16 cellular contexts compared by ENCODE assay signal in the genomic region with DNA sequence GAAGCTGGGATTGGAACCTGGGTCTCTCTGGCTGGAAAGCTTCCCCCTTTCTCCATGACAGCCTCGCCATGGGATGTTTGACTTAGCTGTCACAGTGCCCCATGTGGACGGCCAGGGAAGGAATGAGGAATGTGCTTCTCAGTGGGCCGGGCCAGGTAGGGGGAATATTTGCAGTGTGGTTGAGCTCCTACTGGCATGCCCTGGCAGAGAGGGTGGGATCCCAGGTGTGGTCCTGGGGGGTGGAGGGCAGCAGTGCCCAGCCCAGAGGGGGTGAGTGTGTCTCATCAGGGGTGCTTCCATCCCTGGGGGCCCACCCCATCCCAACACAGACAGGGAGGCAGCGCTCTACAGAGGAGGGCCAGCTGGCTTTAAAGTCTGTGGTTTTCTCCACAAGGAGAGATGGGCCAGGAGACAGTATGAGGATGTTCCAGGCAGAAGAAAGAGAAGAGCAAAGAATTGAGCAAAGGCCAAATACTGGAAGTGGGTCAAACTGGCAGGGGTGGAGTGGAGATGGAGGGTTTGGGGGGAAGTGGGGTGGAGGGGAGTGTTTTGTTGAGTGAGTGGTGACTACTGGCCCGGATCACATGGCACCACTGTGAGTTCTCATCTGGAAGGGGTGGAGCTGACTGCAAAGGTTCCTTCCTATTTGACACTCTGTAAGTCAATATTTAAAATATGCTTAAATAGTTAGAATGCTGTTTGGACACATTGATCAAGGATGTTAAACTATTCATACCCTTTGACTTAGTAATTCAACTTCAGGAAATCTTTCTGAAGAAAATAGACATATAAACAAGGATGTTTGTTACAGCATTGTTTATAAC.
DNase-seq lines count a peak whose midpoint lies in the region; ATAC-seq and TF ChIP-seq lines count a peak whose summit lies in the region.
"Had no signal": no experiment of that assay in that cellular context is flagged by ENCODE, and none has a peak within 500 bp of the region (broad histone marks: within the 10 kb centered on the region; RNA-seq: fewer than 3 reads in every experiment).

No MANE protein-coding gene starts in this region.

- peaks cover 38 to 44% of the 10 kb centered on the region in 2 donors for H3K4me1 ChIP-seq in neuronal stem cell (ENCODE audit: control insufficient read depth in 2 of 2, insufficient read depth in 1 of 2, low read depth in 1 of 2, low read length in 2 of 2)
- no peaks in the 10 kb centered on the region for H3K4me1 ChIP-seq in CD8-positive, alpha-beta memory T cell (ENCODE audit: insufficient read depth, low read length)
- H3K4me1 ChIP-seq: vagina had no signal

- peak overlapping the region; percentile 60 for H2BK15ac ChIP-seq in neuronal stem cell (ENCODE audit: low read length)

- no peak overlapping the region for H4K8ac ChIP-seq in neuronal stem cell (ENCODE audit: low read depth, low read length)

- CTCF ChIA-PET in CD8-positive, alpha-beta memory T cell (lab: Charles Lee): no interaction called here

- no peaks in the 10 kb centered on the region for H3K9me3 ChIP-seq in neuronal stem cell (replicated peaks in 1 of 2; ENCODE audit: control insufficient read depth in 2 of 2, insufficient read depth in 1 of 2, low read depth in 1 of 2, low read length in 2 of 2)
- no peaks in the 10 kb centered on the region for H3K9me3 ChIP-seq in CD8-positive, alpha-beta memory T cell (ENCODE audit: low read length)
- H3K9me3 ChIP-seq: SJCRH30, vagina had no signal

- POLR2A ChIA-PET in CD8-positive, alpha-beta memory T cell (lab: Charles Lee): no interaction called here

- ATAC-seq in GM18867 (IDR thresholded peaks at IDR 0.05; ENCODE audit: unreplicated experiment): no peak
- ATAC-seq: activated T-cell treated with anti-CD3 and anti-CD28 coated beads, Interleukin-2, amount 50 U/mL, for 72 hours; stimulated activated naive B cell treated with anti-CD40 and anti-IgM and Interleukin-4, amounts not matched to agents 10 μg/mL and 1 μg/mL and 100 μg/mL, for 72 hours had no signal

- no peak overlapping the region for H2AFZ ChIP-seq in neuronal stem cell (ENCODE audit: low read length)

- no peaks in the 10 kb centered on the region for H3K27me3 ChIP-seq in neuronal stem cell (ENCODE audit: control insufficient read depth in 3 of 3, insufficient read depth in 3 of 3, low read depth in 1 of 3, low read length in 3 of 3)
- H3K27me3 ChIP-seq in CD8-positive, alpha-beta memory T cell (ENCODE audit: insufficient read depth, low read length, poor library complexity, severe bottlenecking): no peaks in the 10 kb centered on the region
- H3K27me3 ChIP-seq: SJCRH30, vagina had no signal

- H3K14ac ChIP-seq in neuronal stem cell (ENCODE audit: low read length): no peak overlapping the region

- no peak overlapping the region for H4K91ac ChIP-seq in neuronal stem cell (ENCODE audit: low read depth, low read length, poor library complexity)

- DNase-seq in ELF-1 (ENCODE audit: low read depth, low spot score): peak; percentile 65
- DNase-seq in glutamatergic neuron: peak; percentile 30
- DNase-seq in neuronal stem cell (ENCODE audit: low spot score): no peak
- DNase-seq in activated effector memory CD4-positive, alpha-beta T cell treated with Interleukin-2 at 50 U/mL for 16 hours: no peak
- no peak for DNase-seq in CD8-positive, alpha-beta memory T cell
- DNase-seq: activated CD4-positive, alpha-beta T cell treated with anti-CD3 and anti-CD28 coated beads, Interleukin-2, amount 50 U/mL, for 48 hours; activated T-cell treated with anti-CD3 and anti-CD28 coated beads, Interleukin-2, amount 50 U/mL, for 72 hours; central memory CD4-positive, alpha-beta T cell; foreskin melanocyte; GDM1; stimulated activated naive B cell treated with anti-CD40 and anti-IgM and Interleukin-4, amounts not matched to agents 10 μg/mL and 1 μg/mL and 100 μg/mL, for 72 hours had no signal

- no peak overlapping the region for H2BK12ac ChIP-seq in neuronal stem cell (ENCODE audit: low read length)

- no peak overlapping the region for H3K9ac ChIP-seq in neuronal stem cell (ENCODE audit: low read depth, low read length, poor library complexity)

- no peak overlapping the region for H3K4ac ChIP-seq in neuronal stem cell (ENCODE audit: low read length)

- H3K23ac ChIP-seq in neuronal stem cell (ENCODE audit: low read depth, low read length, poor library complexity): no peak overlapping the region

- peak; percentile 38 for TF ChIP-seq CTCF in LNCAP (IDR thresholded peaks at IDR 0.05)
- no peak for TF ChIP-seq CTCF in glutamatergic neuron (IDR thresholded peaks at IDR 0.05; ENCODE audit: partially characterized antibody, unreplicated experiment)

- no peak overlapping the region for H3K27ac Mint-ChIP-seq in glutamatergic neuron (ENCODE audit: unreplicated experiment)
- H3K27ac Mint-ChIP-seq in CD8-positive, alpha-beta memory T cell: no peak overlapping the region
- H3K27ac Mint-ChIP-seq: activated T-cell treated with anti-CD3 and anti-CD28 coated beads, Interleukin-2, amount 50 U/mL, for 72 hours had no signal

- H3K27me3 Mint-ChIP-seq in glutamatergic neuron (ENCODE audit: unreplicated experiment): peaks cover 1% of the 10 kb centered on the region
- no peaks in the 10 kb centered on the region for H3K27me3 Mint-ChIP-seq in CD8-positive, alpha-beta memory T cell
- H3K27me3 Mint-ChIP-seq: stimulated activated naive B cell treated with anti-CD40 and anti-IgM and Interleukin-4, amounts not matched to agents 10 μg/mL and 1 μg/mL and 100 μg/mL, for 72 hours had no signal

- no peak overlapping the region for H3K4me2 ChIP-seq in neuronal stem cell (ENCODE audit: insufficient read depth, low read length, poor library complexity, severe bottlenecking)

- no peak overlapping the region for H3K4me3 Mint-ChIP-seq in glutamatergic neuron (ENCODE audit: unreplicated experiment)
- no peak overlapping the region for H3K4me3 Mint-ChIP-seq in CD8-positive, alpha-beta memory T cell
- H3K4me3 Mint-ChIP-seq: activated T-cell treated with anti-CD3 and anti-CD28 coated beads, Interleukin-2, amount 50 U/mL, for 72 hours; stimulated activated naive B cell treated with anti-CD40 and anti-IgM and Interleukin-4, amounts not matched to agents 10 μg/mL and 1 μg/mL and 100 μg/mL, for 72 hours had no signal

- peaks cover 3% of the 10 kb centered on the region for H3K9me3 Mint-ChIP-seq in glutamatergic neuron (ENCODE audit: unreplicated experiment)
- H3K9me3 Mint-ChIP-seq in CD8-positive, alpha-beta memory T cell: peaks cover 0 to 4% (median 0%) of the 10 kb centered on the region in 5 donors
- H3K9me3 Mint-ChIP-seq: activated T-cell treated with anti-CD3 and anti-CD28 coated beads, Interleukin-2, amount 50 U/mL, for 72 hours; stimulated activated naive B cell treated with anti-CD40 and anti-IgM and Interleukin-4, amounts not matched to agents 10 μg/mL and 1 μg/mL and 100 μg/mL, for 72 hours had no signal

- H2BK5ac ChIP-seq in neuronal stem cell (ENCODE audit: low read length): no peak overlapping the region

- H3K79me1 ChIP-seq in neuronal stem cell (ENCODE audit: low read depth, low read length): no peaks in the 10 kb centered on the region

- peak overlapping the region; percentile 63 for H3K18ac ChIP-seq in neuronal stem cell (ENCODE audit: low read length)

- no CpG with 5 or more reads among the region's 5 CpGs for WGBS in neuronal stem cell (ENCODE audit: extremely low coverage in 2 of 2, insufficient read length in 2 of 2, insufficient replicate concordance in 1 of 2), 2 donors

- H3K27ac ChIP-seq in neuronal stem cell (replicated peaks; ENCODE audit: low read length): no peak overlapping the region
- H3K27ac ChIP-seq in CD8-positive, alpha-beta memory T cell (ENCODE audit: low read depth, low read length): no peak overlapping the region
- H3K27ac ChIP-seq: SJCRH30, skin epidermis, vagina had no signal

- peaks cover 23% of the 10 kb centered on the region for H3K4me1 Mint-ChIP-seq in glutamatergic neuron (ENCODE audit: low read depth, unreplicated experiment)
- H3K4me1 Mint-ChIP-seq in CD8-positive, alpha-beta memory T cell: no peaks in the 10 kb centered on the region
- H3K4me1 Mint-ChIP-seq: stimulated activated naive B cell treated with anti-CD40 and anti-IgM and Interleukin-4, amounts not matched to agents 10 μg/mL and 1 μg/mL and 100 μg/mL, for 72 hours had no signal

- no peak overlapping the region for H2AK5ac ChIP-seq in neuronal stem cell (ENCODE audit: low read depth, low read length)

- H3K36me3 ChIP-seq in neuronal stem cell (replicated peaks in 1 of 2; ENCODE audit: control insufficient read depth in 2 of 2, insufficient read depth in 2 of 2, low read length in 2 of 2): no peaks in the 10 kb centered on the region
- H3K36me3 ChIP-seq in CD8-positive, alpha-beta memory T cell (ENCODE audit: insufficient read depth, low read length): no peaks in the 10 kb centered on the region
- H3K36me3 ChIP-seq: SJCRH30, vagina had no signal

- no peak overlapping the region for H2BK120ac ChIP-seq in neuronal stem cell (ENCODE audit: low read depth, low read length)

- peaks cover 3% of the 10 kb centered on the region for H3K36me3 Mint-ChIP-seq in glutamatergic neuron (ENCODE audit: unreplicated experiment)
- no peaks in the 10 kb centered on the region for H3K36me3 Mint-ChIP-seq in CD8-positive, alpha-beta memory T cell
- H3K36me3 Mint-ChIP-seq: stimulated activated naive B cell treated with anti-CD40 and anti-IgM and Interleukin-4, amounts not matched to agents 10 μg/mL and 1 μg/mL and 100 μg/mL, for 72 hours had no signal

- no peak overlapping the region for H3K4me3 ChIP-seq in neuronal stem cell (ENCODE audit: low read length in 2 of 2)
- no peak overlapping the region for H3K4me3 ChIP-seq in CD8-positive, alpha-beta memory T cell (ENCODE audit: low read length)
- H3K4me3 ChIP-seq: SJCRH30, skin epidermis, vagina had no signal

Comparison
In these comparisons a context has a peak if more than half of its experiments do, and no peak if none do; other contexts are left out.
1. DNase-seq: peak in ELF-1 (single experiment) and glutamatergic neuron (single experiment); none in neuronal stem cell (single experiment), activated effector memory CD4-positive, alpha-beta T cell treated with Interleukin-2 at 50 U/mL for 16 hours (single experiment) and CD8-positive, alpha-beta memory T cell (0 of 5).